Comparison of ENCODE assay signal across 23 cellular contexts in genomic region chr19:35427187-35427586, GRCh38. TPM values are rescaled to one million over a fixed set of nuclear protein-coding genes. Genes with fewer than 3 reads are reported as not detected.
DNase-seq lines count a peak whose midpoint lies in the region; ATAC-seq, FAIRE-seq and TF ChIP-seq lines count a peak whose summit lies in the region.
"Had no signal": no experiment of that assay in that cellular context is flagged by ENCODE, and none has a peak within 500 bp of the region (broad histone marks: within the 10 kb centered on the region; RNA-seq: fewer than 3 reads in every experiment).

No MANE protein-coding gene starts in this region.

- no peak overlapping the region for H2AFZ ChIP-seq in hepatocyte

- no peaks in the 10 kb centered on the region for H3K27me3 Mint-ChIP-seq in Caco-2 (ENCODE audit: insufficient read depth, unreplicated experiment)
- H3K27me3 Mint-ChIP-seq in CD14-positive monocyte (ENCODE audit: low read depth in 3 of 3): peaks cover 7 to 12% (median 9%) of the 10 kb centered on the region in 3 donors
- H3K27me3 Mint-ChIP-seq: CD4-positive, alpha-beta memory T cell had no signal

- ATAC-seq in pancreas (peak; percentile 45 to 82 (median 62)), HG02759 (IDR thresholded peaks at IDR 0.05; ENCODE audit: unreplicated experiment) (no peak)
- ATAC-seq: A549 had no signal

- POLR2A ChIA-PET in Caco-2 (lab: Charles Lee): interaction anchor here (0.6 to 0.9 kb wide), 4 partner anchors 15 to 218 kb away, joined by 4 to 5 read pairs (median 4); no protein-coding TSS in a partner anchor

- H3K27ac Mint-ChIP-seq in Caco-2 (ENCODE audit: unreplicated experiment) (peak overlapping the region; percentile 93), CD14-positive monocyte (no peak overlapping the region)
- H3K27ac Mint-ChIP-seq: HFFc6 had no signal

- H3K4me1 ChIP-seq in Caco-2 (peaks cover 46% of the 10 kb centered on the region), hepatocyte (ENCODE audit: insufficient read depth) (peaks cover 29% of the 10 kb centered on the region), pancreas (peaks cover 0 to 6% (median 5%) of the 10 kb centered on the region in 3 donors), prostate gland (replicated peaks) (no peaks in the 10 kb centered on the region)
- H3K4me1 ChIP-seq: A549, BE2C, HAP-1 had no signal

- no peaks in the 10 kb centered on the region for H3K79me2 ChIP-seq in hepatocyte

- no peak overlapping the region for H3K4me3 ChIP-seq in Caco-2 (ENCODE audit: low read depth, low read length)
- H3K4me3 ChIP-seq in hepatocyte: no peak overlapping the region
- no peak overlapping the region for H3K4me3 ChIP-seq in pancreas
- no peak overlapping the region for H3K4me3 ChIP-seq in prostate gland
- H3K4me3 ChIP-seq: A549; BLaER1 treated with 17β-estradiol and CSF1 and Interleukin-3, amounts not matched to agents 10 nM and 100 nM; HAP-1 had no signal

- no peaks in the 10 kb centered on the region for H4K20me1 ChIP-seq in hepatocyte (ENCODE audit: insufficient read depth, poor library complexity, severe bottlenecking)
- H4K20me1 ChIP-seq: BLaER1 treated with 17β-estradiol and CSF1 and Interleukin-3, amounts not matched to agents 10 nM and 100 nM had no signal

- TF ChIP-seq CTCF in Caco-2 (IDR thresholded peaks at IDR 0.05; ENCODE audit: insufficient read depth in 1 of 2, low read depth in 1 of 2, low read length in 1 of 2, severe bottlenecking in 1 of 2, unreplicated experiment in 1 of 2) (no peak), VCaP (conservative IDR thresholded peaks at IDR 0.05) (no peak), hepatocyte (IDR thresholded peaks at IDR 0.05; ENCODE audit: poor library complexity) (no peak), pancreas (IDR thresholded peaks at IDR 0.05) (no peak), CD14-positive monocyte (IDR thresholded peaks at IDR 0.05) (no peak), prostate gland (IDR thresholded peaks at IDR 0.05) (no peak)

- H3K36me3 ChIP-seq in Caco-2 (ENCODE audit: control insufficient read depth, insufficient read depth, low read length) (no peaks in the 10 kb centered on the region), hepatocyte (replicated peaks; ENCODE audit: insufficient read depth, low read depth) (no peaks in the 10 kb centered on the region), pancreas (no peaks in the 10 kb centered on the region), prostate gland (no peaks in the 10 kb centered on the region)
- H3K36me3 ChIP-seq: BE2C; BLaER1 treated with 17β-estradiol and CSF1 and Interleukin-3, amounts not matched to agents 10 nM and 100 nM; HAP-1 had no signal

- DNase-seq in Caco-2: peak; percentile 63 to 78
- peak; percentile 37 for DNase-seq in hepatocyte (ENCODE audit: low spot score)
- no peak for DNase-seq in pancreas
- no peak for DNase-seq in CD14-positive monocyte (ENCODE audit: low spot score)
- no peak for DNase-seq in prostate gland (ENCODE audit: low spot score)
- DNase-seq: 8988T; ACHN; AML-193; BE2C; CD4-positive, alpha-beta memory T cell; COR-L47; DMS153; DND-41; GOT3; HFFc6 had no signal

- H3K27ac ChIP-seq in VCaP: peak overlapping the region; percentile 5; the same call in 1 of the 2 replicates
- H3K27ac ChIP-seq in hepatocyte: peak overlapping the region; percentile 88
- peak overlapping the region in 1 of 4 donors; percentile 27 for H3K27ac ChIP-seq in pancreas
- no peak overlapping the region for H3K27ac ChIP-seq in prostate gland
- H3K27ac ChIP-seq: A549; BLaER1 treated with 17β-estradiol and CSF1 and Interleukin-3, amounts not matched to agents 10 nM and 100 nM had no signal

- H3K36me3 Mint-ChIP-seq in Caco-2 (ENCODE audit: insufficient read depth, unreplicated experiment) (no peaks in the 10 kb centered on the region), CD14-positive monocyte (no peaks in the 10 kb centered on the region)

- H3K9me2 ChIP-seq in hepatocyte (replicated peaks; ENCODE audit: insufficient read depth): no peaks in the 10 kb centered on the region

- BruUV-seq in Caco-2 (replicated peaks; lab: Mats Ljungman, UMichigan): no TSS peak

- H3K27me3 ChIP-seq in Caco-2 (replicated peaks; ENCODE audit: control insufficient read depth, insufficient read depth, low read length) (no peaks in the 10 kb centered on the region), hepatocyte (no peaks in the 10 kb centered on the region), pancreas (no peaks in the 10 kb centered on the region), prostate gland (replicated peaks; ENCODE audit: insufficient read depth) (no peaks in the 10 kb centered on the region)
- H3K27me3 ChIP-seq: BE2C; BLaER1 treated with 17β-estradiol and CSF1 and Interleukin-3, amounts not matched to agents 10 nM and 100 nM had no signal

- H3K4me1 Mint-ChIP-seq in Caco-2 (ENCODE audit: low read depth, unreplicated experiment): peaks cover 25% of the 10 kb centered on the region
- H3K4me1 Mint-ChIP-seq in CD14-positive monocyte: peaks cover 32% of the 10 kb centered on the region

- H3K9me3 ChIP-seq in Caco-2 (no peaks in the 10 kb centered on the region), hepatocyte (ENCODE audit: low read depth) (no peaks in the 10 kb centered on the region), pancreas (no peaks in the 10 kb centered on the region), prostate gland (no peaks in the 10 kb centered on the region)
- H3K9me3 ChIP-seq: A549, BE2C, HAP-1 had no signal

- intact Hi-C loops in Caco-2 (cut with micrococcal nuclease; ENCODE audit: unreplicated experiment) (loop anchor here (2.0 kb wide), 2 partner anchors 32 to 74 kb away; no protein-coding TSS in a partner anchor), pancreas (cut with DNase I) (no loop called here), CD14-positive monocyte (cut with micrococcal nuclease) (no loop called here), prostate gland (cut with DNase I) (no loop called here)

- H3K4me2 ChIP-seq in hepatocyte: peak overlapping the region; percentile 50
- H3K4me2 ChIP-seq: A549; BLaER1 treated with 17β-estradiol and CSF1 and Interleukin-3, amounts not matched to agents 10 nM and 100 nM had no signal

- peak overlapping the region; percentile 48 for H3K4me3 Mint-ChIP-seq in Caco-2 (ENCODE audit: unreplicated experiment)
- H3K4me3 Mint-ChIP-seq in CD14-positive monocyte: peak overlapping the region in 1 of 2 donors; percentile 19
- H3K4me3 Mint-ChIP-seq: CD4-positive, alpha-beta memory T cell; HFFc6 had no signal

- CTCF ChIA-PET in Caco-2 (lab: Charles Lee): interaction anchor here (0.6 kb wide), 2 partner anchors 22 to 83 kb away, joined by 3 read pairs; no protein-coding TSS in a partner anchor

- H3K9me3 Mint-ChIP-seq in Caco-2 (ENCODE audit: unreplicated experiment): no peaks in the 10 kb centered on the region
- peaks cover 0 to 3% (median 0%) of the 10 kb centered on the region in 7 donors for H3K9me3 Mint-ChIP-seq in CD14-positive monocyte
- H3K9me3 Mint-ChIP-seq: HFFc6 had no signal

- 56% methylated on average over 4 of the region's 4 CpGs for WGBS in hepatocyte (ENCODE audit: low lambda C conversion rate, missing lambda C conversion rate)
- WGBS in pancreas, 2 donors: 15 to 23% methylated on average over 4 of the region's 4 CpGs
- whole genome bisulfite sequencing in prostate gland: 56% methylated on average over 4 of the region's 4 CpGs

- no peak for FAIRE-seq in pancreas (lab: Jason Lieb, UNC)
- FAIRE-seq: A549, G401.6, GM12892, H54 had no signal

- TF ChIP-seq POLR2A in prostate gland (IDR thresholded peaks at IDR 0.05): no peak

RNA-seq across cellular contexts. Expression of gene FFAR2, which starts 20.9 kb away (rescaled TPM):
- not detected in 2 replicates for total RNA-seq in Caco-2 (2022)
- 0.16 and 0.20 TPM in 2 replicates for total RNA-seq in hepatocyte
- polyA plus RNA-seq in hepatocyte: 0.64 TPM in 1 of 2 replicates, not detected in the other
- under 1 TPM in 4 of 6 donors, not detected in 2; 0.20 to 0.95 (median 0.35) TPM for total RNA-seq in pancreas
- polyA plus RNA-seq in pancreas: 1 to 10 TPM in 1 of 2 donors, under 1 TPM in 1; 0.30 to 2.5 TPM
- 10 to 100 TPM in 1 of 2 donors, 1 to 10 TPM in 1; 5.7 to 10.8 TPM for polyA plus RNA-seq in CD14-positive monocyte
- total RNA-seq in prostate gland: under 1 TPM in 1 of 2 donors, not detected in 1; 0.87 TPM
- total RNA-seq: HFFc6 had no signal
- polyA plus RNA-seq: CD4-positive, alpha-beta memory T cell had no signal

RNA-seq across cellular contexts. Expression of gene GPR42, which starts 56.3 kb away (rescaled TPM):
- total RNA-seq in Caco-2 (2022): not detected in 2 replicates
- total RNA-seq in hepatocyte: not detected in 2 replicates
- 0.17 TPM in 1 of 2 replicates, not detected in the other for polyA plus RNA-seq in hepatocyte
- under 1 TPM in 2 of 6 donors, not detected in 4; 0.12 to 0.16 TPM for total RNA-seq in pancreas
- polyA plus RNA-seq in pancreas: under 1 TPM in 1 of 2 donors, not detected in 1; 0.52 TPM
- under 1 TPM in 1 of 2 donors, not detected in 1; 0.17 TPM for polyA plus RNA-seq in CD14-positive monocyte
- total RNA-seq in prostate gland: not detected
- total RNA-seq: CD4-positive, alpha-beta memory T cell; HFFc6 had no signal
- polyA plus RNA-seq: A549; CD4-positive, alpha-beta memory T cell had no signal

Comparison
In these comparisons a context has a peak if more than half of its experiments do, and no peak if none do; other contexts are left out.
1. DNase-seq: peak in Caco-2 (2 of 2) and hepatocyte (single experiment); none in pancreas (0 of 6), CD14-positive monocyte (single experiment) and prostate gland (single experiment).
2. H3K27ac ChIP-seq: peak in VCaP (single experiment) and hepatocyte (single experiment); none in prostate gland (0 of 2).